ENCODE assay signal across 19 cellular contexts in the genomic region with DNA sequence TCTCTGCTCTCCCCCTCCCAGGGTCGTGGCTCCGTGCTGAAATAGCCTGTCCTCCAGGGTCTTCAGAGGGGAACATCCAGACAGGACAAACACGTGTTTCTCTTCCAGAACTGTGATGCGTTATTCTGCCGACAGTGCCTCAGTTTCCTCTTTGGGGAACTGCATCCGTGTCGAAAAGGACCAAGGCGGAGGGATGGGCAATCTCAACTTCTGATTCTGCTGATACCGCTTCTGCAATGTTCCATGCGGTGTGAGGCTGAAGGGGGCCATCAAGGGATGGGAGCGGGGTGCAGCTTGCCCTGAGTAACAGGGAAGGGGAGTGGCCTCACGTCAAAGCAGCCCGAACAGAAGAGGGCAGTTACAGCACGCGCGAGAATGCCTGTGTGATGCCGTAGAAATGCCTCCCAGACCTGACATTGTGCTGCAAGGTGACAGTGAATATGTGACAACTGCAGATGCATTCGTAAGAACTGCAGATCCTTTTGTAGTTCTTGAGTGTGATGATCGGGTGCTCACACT.
"Had no signal": no experiment of that assay in that cellular context is flagged by ENCODE, and none has a peak within 500 bp of the region (broad histone marks: within the 10 kb centered on the region; RNA-seq: fewer than 3 reads in every experiment).

No MANE protein-coding gene starts in this region.

- H3K4me3 ChIP-seq: dorsolateral prefrontal cortex, lower lobe of right lung, mucosa of descending colon, neural progenitor cell, prostate gland, right atrium auricular region, sigmoid colon, stomach, tibial artery had no signal

- H3K36me3 Mint-ChIP-seq: mesothelial cell of epicardium; naive B cell; natural killer cell treated with Interleukin-12 subunit alpha and Interleukin-12 subunit beta and Interleukin-15 and Interleukin-18, amount 100 ng/mL, for 72 hours; neural progenitor cell; stimulated activated effector memory CD8-positive, alpha-beta T cell treated with anti-CD3 and anti-CD28 coated beads, Interleukin-12 subunit alpha, Interleukin-12 subunit beta, amount 100 ng/mL, for 72 hours; type B pancreatic cell had no signal

- H2AFZ ChIP-seq: neural progenitor cell had no signal

- H3K4me3 Mint-ChIP-seq: mesothelial cell of epicardium; naive B cell; natural killer cell treated with Interleukin-12 subunit alpha and Interleukin-12 subunit beta and Interleukin-15 and Interleukin-18, amount 100 ng/mL, for 72 hours; neural progenitor cell; stimulated activated effector memory CD8-positive, alpha-beta T cell treated with anti-CD3 and anti-CD28 coated beads, Interleukin-12 subunit alpha, Interleukin-12 subunit beta, amount 100 ng/mL, for 72 hours; type B pancreatic cell had no signal

- H3K36me3 ChIP-seq: lower lobe of right lung, neural progenitor cell, prostate gland, right atrium auricular region, sigmoid colon, stomach, tibial artery had no signal

- H3K4me2 ChIP-seq: neural progenitor cell had no signal

- H3K27ac Mint-ChIP-seq: mesothelial cell of epicardium; natural killer cell treated with Interleukin-12 subunit alpha and Interleukin-12 subunit beta and Interleukin-15 and Interleukin-18, amount 100 ng/mL, for 72 hours; neural progenitor cell; stimulated activated effector memory CD8-positive, alpha-beta T cell treated with anti-CD3 and anti-CD28 coated beads, Interleukin-12 subunit alpha, Interleukin-12 subunit beta, amount 100 ng/mL, for 72 hours; type B pancreatic cell had no signal

- H3K4me1 ChIP-seq: lower lobe of right lung, prostate gland, right atrium auricular region, sigmoid colon had no signal

- H3K27me3 Mint-ChIP-seq: type B pancreatic cell had no signal

- H3K4me1 Mint-ChIP-seq: mesothelial cell of epicardium; naive B cell; stimulated activated effector memory CD8-positive, alpha-beta T cell treated with anti-CD3 and anti-CD28 coated beads, Interleukin-12 subunit alpha, Interleukin-12 subunit beta, amount 100 ng/mL, for 72 hours had no signal

- H3K27me3 ChIP-seq: dorsolateral prefrontal cortex, neural progenitor cell, sigmoid colon, stomach, tibial artery had no signal

- H3K27ac ChIP-seq: dorsolateral prefrontal cortex, lower lobe of right lung, neural progenitor cell, prostate gland, right atrium auricular region, sigmoid colon, stomach, tibial artery had no signal

- H3K9me3 Mint-ChIP-seq: mesothelial cell of epicardium; naive B cell; natural killer cell treated with Interleukin-12 subunit alpha and Interleukin-12 subunit beta and Interleukin-15 and Interleukin-18, amount 100 ng/mL, for 72 hours; neural progenitor cell; stimulated activated effector memory CD8-positive, alpha-beta T cell treated with anti-CD3 and anti-CD28 coated beads, Interleukin-12 subunit alpha, Interleukin-12 subunit beta, amount 100 ng/mL, for 72 hours; type B pancreatic cell had no signal

- H3K9ac ChIP-seq: neural progenitor cell had no signal

- ATAC-seq: left ventricle myocardium superior; lower lobe of right lung; mucosa of descending colon; natural killer cell treated with Interleukin-12 subunit alpha and Interleukin-12 subunit beta and Interleukin-15 and Interleukin-18, amount 100 ng/mL, for 72 hours; stimulated activated effector memory CD8-positive, alpha-beta T cell treated with anti-CD3 and anti-CD28 coated beads, Interleukin-12 subunit alpha, Interleukin-12 subunit beta, amount 100 ng/mL, for 72 hours had no signal

- DNase-seq: dorsolateral prefrontal cortex; effector CD4-positive, alpha-beta T cell; left ventricle myocardium superior; lower lobe of right lung; mucosa of descending colon; naive B cell; sigmoid colon; stimulated activated CD4-positive, alpha-beta T cell treated with anti-CD3 and anti-CD28 coated beads, Interleukin-2, amount 100 ng/mL, for 24 hours; stimulated activated CD4-positive, alpha-beta T cell treated with anti-CD3 and anti-CD28 coated beads, Interleukin-4, amount 100 ng/mL, for 24 hours; stimulated activated naive CD4-positive, alpha-beta T cell treated with Interleukin-2 at 50 U/mL for 16 hours; stomach; tibial artery had no signal

- H3K9me3 ChIP-seq: lower lobe of right lung, mucosa of descending colon, prostate gland, right atrium auricular region, sigmoid colon, stomach, tibial artery had no signal
